8 cellular contexts compared by ENCODE assay signal in genomic region chr3:149376728-149377407, GRCh38. TPM values are rescaled to one million over a fixed set of nuclear protein-coding genes. Genes with fewer than 3 reads are reported as not detected.
DNase-seq lines count a peak whose midpoint lies in the region; ATAC-seq and TF ChIP-seq lines count a peak whose summit lies in the region.

No MANE protein-coding gene starts in this region.

- intact Hi-C loops in esophagus squamous epithelium (cut with DNase I), result no loop called here
- intact Hi-C loops in activated CD8-positive, alpha-beta T cell treated with anti-CD3 and anti-CD28 coated beads for 36 hours (cut with micrococcal nuclease), result no loop called here

- TF ChIP-seq CTCF in Peyer's patch (IDR thresholded peaks at IDR 0.05) (no peak), esophagus squamous epithelium (IDR thresholded peaks at IDR 0.05) (no peak), nephron (IDR thresholded peaks at IDR 0.05; ENCODE audit: unreplicated experiment in 3 of 3) (no peak)
- no peak for TF ChIP-seq CTCF in activated CD8-positive, alpha-beta T cell treated with anti-CD3 and anti-CD28 coated beads for 36 hours (IDR thresholded peaks at IDR 0.05)

- peak overlapping the region; percentile 92 to 95 (median 95) for H3K27ac Mint-ChIP-seq in nephron
- no peak overlapping the region for H3K27ac Mint-ChIP-seq in activated CD8-positive, alpha-beta T cell treated with anti-CD3 and anti-CD28 coated beads for 36 hours

- H3K36me3 ChIP-seq in ACC112 (ENCODE audit: insufficient read depth, low read length) (peaks cover 38% of the 10 kb centered on the region), Peyer's patch (no peaks in the 10 kb centered on the region), esophagus squamous epithelium (peaks cover 0 to 22% (median 8%) of the 10 kb centered on the region in 3 donors)

- TF ChIP-seq POLR2A in Peyer's patch (IDR thresholded peaks at IDR 0.05), result no peak
- TF ChIP-seq POLR2A in esophagus squamous epithelium (IDR thresholded peaks at IDR 0.05), result no peak

- H3K4me3 ChIP-seq in ACC112 (ENCODE audit: low read depth, low read length) (peak overlapping the region; percentile 95), Peyer's patch (peak overlapping the region in 3 of 4 donors; percentile 10 to 45 (median 43)), esophagus squamous epithelium (peak overlapping the region; percentile 42 to 68 (median 58))

- CTCF ChIA-PET in activated CD8-positive, alpha-beta T cell treated with anti-CD3 and anti-CD28 coated beads for 36 hours (lab: Charles Lee), result no interaction called here

- peaks cover 48% of the 10 kb centered on the region for H3K79me2 ChIP-seq in ACC112 (ENCODE audit: control insufficient read depth, insufficient read depth, low read length, unreplicated experiment)

- H3K27me3 ChIP-seq in ACC112 (ENCODE audit: insufficient read depth, low read length) (no peaks in the 10 kb centered on the region), Peyer's patch (no peaks in the 10 kb centered on the region), esophagus squamous epithelium (no peaks in the 10 kb centered on the region)

- WGBS in esophagus squamous epithelium, 2 donors, result 7 to 15% methylated on average over 8 of the region's 8 CpGs

- H3K9me3 ChIP-seq in Peyer's patch (no peaks in the 10 kb centered on the region), esophagus squamous epithelium (no peaks in the 10 kb centered on the region)

- H3K27ac ChIP-seq in ACC112 (ENCODE audit: low read depth, low read length) (peak overlapping the region; percentile 95), Peyer's patch (peak overlapping the region in 3 of 4 donors; percentile 67 to 83 (median 69)), esophagus squamous epithelium (peak overlapping the region; percentile 91 to 96 (median 92))

- peaks cover 32% of the 10 kb centered on the region for H3K4me1 Mint-ChIP-seq in nephron
- no peaks in the 10 kb centered on the region for H3K4me1 Mint-ChIP-seq in activated CD8-positive, alpha-beta T cell treated with anti-CD3 and anti-CD28 coated beads for 36 hours (ENCODE audit: low read depth)

- POLR2A ChIA-PET in activated CD8-positive, alpha-beta T cell treated with anti-CD3 and anti-CD28 coated beads for 36 hours (lab: Charles Lee), result no interaction called here

- peaks cover 15% of the 10 kb centered on the region for H3K36me3 Mint-ChIP-seq in nephron (ENCODE audit: low read depth)
- H3K36me3 Mint-ChIP-seq in activated CD8-positive, alpha-beta T cell treated with anti-CD3 and anti-CD28 coated beads for 36 hours (ENCODE audit: low read depth), result no peaks in the 10 kb centered on the region

- H3K4me1 ChIP-seq in ACC112 (ENCODE audit: control insufficient read depth, insufficient read depth, low read length, unreplicated experiment), result peaks cover 59% of the 10 kb centered on the region
- peaks cover 0 to 15% (median 0%) of the 10 kb centered on the region in 4 donors for H3K4me1 ChIP-seq in Peyer's patch
- peaks cover 20 to 70% (median 40%) of the 10 kb centered on the region in 3 donors for H3K4me1 ChIP-seq in esophagus squamous epithelium

- H3K9me3 Mint-ChIP-seq in nephron, result peaks cover 13% of the 10 kb centered on the region
- H3K9me3 Mint-ChIP-seq in activated CD8-positive, alpha-beta T cell treated with anti-CD3 and anti-CD28 coated beads for 36 hours, result no peaks in the 10 kb centered on the region

- peak overlapping the region; percentile 67 to 86 (median 86) for H3K4me3 Mint-ChIP-seq in nephron
- H3K4me3 Mint-ChIP-seq in activated CD8-positive, alpha-beta T cell treated with anti-CD3 and anti-CD28 coated beads for 36 hours, result no peak overlapping the region

- no peak for DNase-seq in Peyer's patch
- DNase-seq in esophagus squamous epithelium (lab: John Stamatoyannopoulos, UW), result no peak
- no peak for DNase-seq in activated CD8-positive, alpha-beta T cell treated with anti-CD3 and anti-CD28 coated beads for 36 hours
- DNase-seq in DMS153 (lab: John Stamatoyannopoulos, UW), result no peak
- no peak for DNase-seq in stimulated activated naive CD4-positive, alpha-beta T cell treated with Interleukin-2 at 50 U/mL for 16 hours (lab: John Stamatoyannopoulos, UW)

- no peak overlapping the region for H2AFZ ChIP-seq in ACC112 (ENCODE audit: low read length, unreplicated experiment)

- ATAC-seq in activated CD8-positive, alpha-beta T cell treated with anti-CD3 and anti-CD28 coated beads for 36 hours, result no peak
- no peak for ATAC-seq in GM21717 (IDR thresholded peaks at IDR 0.05; ENCODE audit: unreplicated experiment)

- no peaks in the 10 kb centered on the region for H3K27me3 Mint-ChIP-seq in nephron (ENCODE audit: low read depth)
- H3K27me3 Mint-ChIP-seq in activated CD8-positive, alpha-beta T cell treated with anti-CD3 and anti-CD28 coated beads for 36 hours, result peaks cover 4% of the 10 kb centered on the region

RNA-seq across cellular contexts. Expression of gene TM4SF1, which starts 0.6 kb away (rescaled TPM):
- total RNA-seq in Peyer's patch (10 to 100 TPM; 15.2 to 55.3 (median 25.8) TPM), esophagus squamous epithelium (100 to 1,000 TPM; 153 to 290 (median 169) TPM)
- not detected for total RNA-seq in activated CD8-positive, alpha-beta T cell treated with anti-CD3 and anti-CD28 coated beads for 36 hours

RNA-seq across cellular contexts. Expression of gene TM4SF18, which starts 43.4 kb away (rescaled TPM):
- total RNA-seq in Peyer's patch (1 to 10 TPM; 1.1 to 6.6 (median 3.3) TPM), esophagus squamous epithelium (1 to 10 TPM in 3 of 4 donors, under 1 TPM in 1; 0.95 to 5.7 (median 1.6) TPM)
- total RNA-seq in activated CD8-positive, alpha-beta T cell treated with anti-CD3 and anti-CD28 coated beads for 36 hours, result not detected

Comparison
In these comparisons a context has a peak if more than half of its experiments do, and no peak if none do; other contexts are left out.
1. H3K4me3 ChIP-seq: peak in every context shown above with its lines; median percentile 95 in ACC112; 58 in esophagus squamous epithelium; 43 in Peyer's patch.
2. RNA of gene TM4SF1, which starts 0.6 kb away (total RNA-seq): 153 to 290 TPM in esophagus squamous epithelium and 15.2 to 55.3 TPM in Peyer's patch; not detected in activated CD8-positive, alpha-beta T cell treated with anti-CD3 and anti-CD28 coated beads for 36 hours; every median in the first group is over 10 times any median in the second.
3. Peak in every context shown above with its lines, with median percentiles within 50 percentile points of each other: H3K27ac ChIP-seq.